In the genomic region with DNA sequence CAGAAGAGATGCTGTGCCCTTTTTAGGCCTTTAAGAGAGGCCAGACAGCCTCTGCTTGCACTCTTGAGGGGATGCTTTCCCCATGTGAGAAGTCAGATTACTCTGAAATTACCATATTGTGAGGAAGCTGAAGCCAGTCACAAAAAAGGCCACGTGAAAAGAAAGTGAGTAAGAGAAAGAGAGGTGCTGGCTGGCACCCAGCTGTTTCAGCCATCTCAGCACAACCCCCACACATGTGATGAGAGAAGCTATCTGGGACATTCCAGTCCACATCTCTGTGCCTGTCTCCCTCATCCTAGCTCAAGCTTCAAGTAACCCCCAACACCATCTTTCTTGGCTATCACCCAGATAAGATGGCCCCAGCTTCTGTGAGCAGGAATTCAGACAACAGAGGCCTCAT, we compare ENCODE assay signal across 19 cellular contexts.
"Had no signal": no experiment of that assay in that cellular context is flagged by ENCODE, and none has a peak within 500 bp of the region (broad histone marks: within the 10 kb centered on the region; RNA-seq: fewer than 3 reads in every experiment).

No MANE protein-coding gene starts in this region.

- H3K79me2 ChIP-seq: parathyroid adenoma had no signal

- H3K9me3 ChIP-seq: body of pancreas, esophagus muscularis mucosa, heart left ventricle, transverse colon had no signal

- DNase-seq: activated CD4-positive, alpha-beta T cell treated with anti-CD3 and anti-CD28 coated beads, Interleukin-2, amount 10 ng/mL, durations not matched to agents 24 days and 14 days; activated CD8-positive, alpha-beta memory T cell treated with anti-CD3 and anti-CD28 coated beads for 24 hours; dermis blood vessel endothelial cell; foreskin melanocyte; heart left ventricle; kidney; left ventricle myocardium superior; retina; T-cell; transverse colon; WERI-Rb-1 had no signal

- H3K4me1 Mint-ChIP-seq: neural crest cell had no signal

- H3K9me3 Mint-ChIP-seq: activated CD4-positive, alpha-beta T cell treated with anti-CD3 and anti-CD28 coated beads, Interleukin-2, amount 10 ng/mL, durations not matched to agents 24 days and 14 days; activated naive CD4-positive, alpha-beta T cell treated with anti-CD3 and anti-CD28 coated beads, Interleukin-2, amount 50 U/mL, for 24 hours; neural crest cell; T-cell had no signal

- H3K9ac ChIP-seq: parathyroid adenoma had no signal

- FAIRE-seq: endometrium, kidney had no signal

- H3K27ac ChIP-seq: body of pancreas, esophagus muscularis mucosa, heart left ventricle, parathyroid adenoma, SK-N-MC, skin epidermis, transverse colon, WERI-Rb-1 had no signal

- H3K4me3 Mint-ChIP-seq: activated CD4-positive, alpha-beta T cell treated with anti-CD3 and anti-CD28 coated beads, Interleukin-2, amount 10 ng/mL, durations not matched to agents 24 days and 14 days; activated naive CD4-positive, alpha-beta T cell treated with anti-CD3 and anti-CD28 coated beads, Interleukin-2, amount 50 U/mL, for 24 hours; neural crest cell; T-cell had no signal

- ATAC-seq: body of pancreas, heart left ventricle, left ventricle myocardium superior, T-cell had no signal

- H2AFZ ChIP-seq: parathyroid adenoma had no signal

- H3K27ac Mint-ChIP-seq: activated CD4-positive, alpha-beta T cell treated with anti-CD3 and anti-CD28 coated beads, Interleukin-2, amount 10 ng/mL, durations not matched to agents 24 days and 14 days; activated naive CD4-positive, alpha-beta T cell treated with anti-CD3 and anti-CD28 coated beads, Interleukin-2, amount 50 U/mL, for 24 hours; T-cell had no signal

- H3K36me3 ChIP-seq: esophagus muscularis mucosa, heart left ventricle, transverse colon, WERI-Rb-1 had no signal

- H3K4me3 ChIP-seq: body of pancreas, esophagus muscularis mucosa, heart left ventricle, SK-N-MC, skin epidermis, transverse colon had no signal

- H3K36me3 Mint-ChIP-seq: activated naive CD4-positive, alpha-beta T cell treated with anti-CD3 and anti-CD28 coated beads, Interleukin-2, amount 50 U/mL, for 24 hours; T-cell had no signal
